ENCODE assay signal across 8 cellular contexts in genomic region chr16:58487566-58488351, GRCh38. TPM values are rescaled to one million over a fixed set of nuclear protein-coding genes. Genes with fewer than 3 reads are reported as not detected.
DNase-seq lines count a peak whose midpoint lies in the region; ATAC-seq and TF ChIP-seq lines count a peak whose summit lies in the region.

No MANE protein-coding gene starts in this region.

- H3K27ac ChIP-seq in body of pancreas: no peak overlapping the region

- 14 to 24% methylated on average over 28 to 43 of the region's 43 CpGs for WGBS in body of pancreas, 2 donors

- peak; percentile 80 to 92 (median 86) for TF ChIP-seq CTCF in body of pancreas (IDR thresholded peaks at IDR 0.05)

- H3K27me3 ChIP-seq in body of pancreas: no peaks in the 10 kb centered on the region

- intact Hi-C loops in body of pancreas (cut with DNase I): loop anchor here (5.0 kb wide), 1 partner anchor 150 kb away; no protein-coding TSS in a partner anchor

- no peaks in the 10 kb centered on the region for H3K36me3 ChIP-seq in body of pancreas (replicated peaks in 1 of 2; ENCODE audit: insufficient read depth in 1 of 2, low read depth in 2 of 2)

- ATAC-seq in body of pancreas: peak; percentile 91
- no peak for ATAC-seq in GM21447 (IDR thresholded peaks at IDR 0.05; ENCODE audit: unreplicated experiment)

- DNase-seq in DMS53 treated with DMSO at 0.1 percent for 48 hours (lab: John Stamatoyannopoulos, UW; ENCODE audit: unreplicated experiment): peak; percentile 57
- peak; percentile 71 for DNase-seq in HCEC 1CT
- peak; percentile 57 for DNase-seq in NCI-H1694 (lab: John Stamatoyannopoulos, UW)
- peak; percentile 73 for DNase-seq in UCSD-AML1 (lab: John Stamatoyannopoulos, UW; ENCODE audit: unreplicated experiment)
- DNase-seq in body of pancreas: peak; percentile 82 to 87 (median 83)
- DNase-seq in inferior parietal cortex (ENCODE audit: extremely low spot score): peak; percentile 83
- peak; percentile 73 for DNase-seq in stimulated activated CD4-positive, alpha-beta T cell treated with anti-CD3 and anti-CD28 coated beads, Interleukin-12 subunit alpha, Interleukin-12 subunit beta, amount 100 ng/mL, for 4 hours

- no peak overlapping the region for H3K4me3 ChIP-seq in body of pancreas

- H3K4me1 ChIP-seq in body of pancreas: peaks cover 7% of the 10 kb centered on the region

- no peak for TF ChIP-seq POLR2A in body of pancreas (IDR thresholded peaks at IDR 0.05)

- H3K9me3 ChIP-seq in body of pancreas: no peaks in the 10 kb centered on the region

RNA-seq across cellular contexts. Expression of gene NDRG4, which starts 12.2 kb away (rescaled TPM):
- total RNA-seq in body of pancreas: 10 to 100 TPM in 1 of 2 donors, 1 to 10 TPM in 1; 6.0 to 33.9 TPM

RNA-seq across cellular contexts. Expression of gene SETD6, which starts 27.6 kb away (rescaled TPM):
- total RNA-seq in body of pancreas: 10 to 100 TPM; 67.7 to 80.8 TPM
